ENCODE assay signal across 21 cellular contexts in the genomic region with DNA sequence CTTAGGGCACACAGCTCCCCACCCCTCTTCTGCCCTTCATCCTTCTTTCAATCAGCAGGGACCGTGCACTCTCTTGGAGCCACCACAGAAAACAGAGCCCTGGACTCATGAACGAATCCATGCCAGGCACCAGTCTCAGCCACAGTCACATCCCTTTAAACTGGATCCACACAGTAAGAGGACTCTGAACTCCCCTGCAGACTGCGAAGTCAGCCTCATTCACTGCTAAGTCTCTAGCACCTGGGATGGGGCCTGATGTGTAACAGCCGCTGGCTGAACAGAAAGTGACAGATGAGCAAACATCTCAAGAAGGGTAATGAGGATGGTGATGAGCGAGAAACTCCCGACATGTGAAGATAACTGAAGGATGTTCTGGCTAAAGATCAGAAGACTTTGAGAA. TPM values are rescaled to one million over a fixed set of nuclear protein-coding genes. Genes with fewer than 3 reads are reported as not detected.
A peak's percentile ranks its signal among the peaks of the same experiment; 100 is the strongest.
DNase-seq lines count a peak whose midpoint lies in the region; TF ChIP-seq lines count a peak whose summit lies in the region.
"Had no signal": no experiment of that assay in that cellular context is flagged by ENCODE, and none has a peak within 500 bp of the region (broad histone marks: within the 10 kb centered on the region; RNA-seq: fewer than 3 reads in every experiment).

No MANE protein-coding gene starts in this region.

- H3K27ac ChIP-seq in neural progenitor cell (no peak overlapping the region), ascending aorta (no peak overlapping the region)
- H3K27ac ChIP-seq: cardiac muscle cell, gastroesophageal sphincter, HL-60, skin epidermis had no signal

- H3K4me3 ChIP-seq in neural progenitor cell (no peak overlapping the region), ascending aorta (no peak overlapping the region)
- H3K4me3 ChIP-seq: cardiac muscle cell, dorsolateral prefrontal cortex, gastroesophageal sphincter, skin epidermis had no signal

- H2AFZ ChIP-seq in neural progenitor cell (replicated peaks) = no peak overlapping the region

- H3K4me1 Mint-ChIP-seq in brain = peaks cover 24% of the 10 kb centered on the region
- H3K4me1 Mint-ChIP-seq in neural progenitor cell = peaks cover 16% of the 10 kb centered on the region
- H3K4me1 Mint-ChIP-seq in MCF 10A (ENCODE audit: insufficient read depth, unreplicated experiment) = no peaks in the 10 kb centered on the region

- POLR2A ChIA-PET in MCF 10A (lab: Yijun Ruan, JAX) = no interaction called here

- CTCF ChIA-PET in MCF 10A (lab: Yijun Ruan, JAX) = no interaction called here

- TF ChIP-seq CTCF in GM20000 (IDR thresholded peaks at IDR 0.05; ENCODE audit: extremely low read depth, missing control alignments) (no peak), brain (conservative IDR thresholded peaks at IDR 0.05) (no peak), neural progenitor cell (IDR thresholded peaks at IDR 0.05) (no peak), MCF 10A (IDR thresholded peaks at IDR 0.05; ENCODE audit: unreplicated experiment) (no peak), ascending aorta (IDR thresholded peaks at IDR 0.05) (no peak)

- H4K20me1 ChIP-seq in neural progenitor cell (ENCODE audit: low read depth) = no peaks in the 10 kb centered on the region

- no peaks in the 10 kb centered on the region for H3K79me2 ChIP-seq in neural progenitor cell (ENCODE audit: low read depth)

- no peaks in the 10 kb centered on the region for H3F3A ChIP-seq in neural progenitor cell (ENCODE audit: low read depth)

- intact Hi-C loops in MCF 10A (cut with micrococcal nuclease) (no loop called here), ascending aorta (cut with DNase I) (no loop called here)

- H3K9ac ChIP-seq in neural progenitor cell = no peak overlapping the region

- peak overlapping the region in 3 of 5 experiments; percentile 56 to 84 (median 81) for H3K27ac Mint-ChIP-seq in brain
- H3K27ac Mint-ChIP-seq in neural progenitor cell = peak overlapping the region; percentile 19
- no peak overlapping the region for H3K27ac Mint-ChIP-seq in MCF 10A (ENCODE audit: low read depth, unreplicated experiment)
- H3K27ac Mint-ChIP-seq: B cell had no signal

- BruUV-seq in MCF 10A (replicated peaks; lab: Mats Ljungman, UMichigan) = no TSS peak

- H3K27me3 Mint-ChIP-seq in brain (no peaks in the 10 kb centered on the region), neural progenitor cell (ENCODE audit: insufficient read depth, low read depth) (no peaks in the 10 kb centered on the region), MCF 10A (ENCODE audit: insufficient read depth, unreplicated experiment) (no peaks in the 10 kb centered on the region)
- H3K27me3 Mint-ChIP-seq: B cell had no signal

- no peaks in the 10 kb centered on the region for H3K9me3 ChIP-seq in neural progenitor cell (ENCODE audit: low read depth)
- no peaks in the 10 kb centered on the region for H3K9me3 ChIP-seq in ascending aorta
- H3K9me3 ChIP-seq: gastroesophageal sphincter had no signal

- no peaks in the 10 kb centered on the region for H3K36me3 ChIP-seq in neural progenitor cell
- H3K36me3 ChIP-seq in ascending aorta = peaks cover 12 to 26% of the 10 kb centered on the region in 2 donors
- H3K36me3 ChIP-seq: cardiac muscle cell had no signal

- H3K4me3 Mint-ChIP-seq in brain (peak overlapping the region in 1 of 5 experiments; percentile 28), neural progenitor cell (peak overlapping the region; percentile 6), MCF 10A (ENCODE audit: unreplicated experiment) (no peak overlapping the region)
- H3K4me3 Mint-ChIP-seq: B cell had no signal

- DNase-seq in AG08396 (ENCODE audit: low spot score) (peak; percentile 8), GM20000 (ENCODE audit: low spot score) (peak; percentile 22), neural progenitor cell (ENCODE audit: low spot score) (no peak), MCF 10A (ENCODE audit: unreplicated experiment) (no peak), ascending aorta (ENCODE audit: low spot score in 2 of 2) (no peak), HPDE6-E6E7 (ENCODE audit: extremely low spot score) (no peak)
- DNase-seq in activated naive CD4-positive, alpha-beta T cell treated with anti-CD3 and anti-CD28 coated beads, Interleukin-2, amount 50 U/mL, for 16 hours = no peak
- DNase-seq: NCI-H2081 treated with DMSO at 0.1 percent for 48 hours; NCI-H524 treated with DMSO at 0.1 percent for 48 hours; SHP77 treated with DMSO at 0.1 percent for 48 hours; stimulated activated CD4-positive, alpha-beta T cell treated with anti-CD3 and anti-CD28 coated beads, Interleukin-2, amount 100 ng/mL, for 48 hours; substantia nigra; T-helper 9 cell had no signal

- H3K4me2 ChIP-seq in neural progenitor cell = no peak overlapping the region

- H3K36me3 Mint-ChIP-seq in brain (peaks cover 5% of the 10 kb centered on the region), neural progenitor cell (peaks cover 4% of the 10 kb centered on the region), MCF 10A (ENCODE audit: insufficient read depth, unreplicated experiment) (peaks cover 6% of the 10 kb centered on the region)

- no peaks in the 10 kb centered on the region for H3K9me3 Mint-ChIP-seq in brain
- H3K9me3 Mint-ChIP-seq in neural progenitor cell = no peaks in the 10 kb centered on the region
- no peaks in the 10 kb centered on the region for H3K9me3 Mint-ChIP-seq in MCF 10A (ENCODE audit: unreplicated experiment)

- H3K27me3 ChIP-seq in neural progenitor cell (no peaks in the 10 kb centered on the region), ascending aorta (no peaks in the 10 kb centered on the region)
- H3K27me3 ChIP-seq: cardiac muscle cell, dorsolateral prefrontal cortex, gastroesophageal sphincter had no signal

- no peaks in the 10 kb centered on the region for H3K4me1 ChIP-seq in neural progenitor cell
- H3K4me1 ChIP-seq in ascending aorta = no peaks in the 10 kb centered on the region
- H3K4me1 ChIP-seq: gastroesophageal sphincter had no signal

RNA-seq across cellular contexts. Expression of gene IQSEC3, which starts 45.8 kb away (rescaled TPM):
- polyA plus RNA-seq in brain (ENCODE audit: insufficient read depth, low read depth, low replicate concordance) = 38.6 TPM
- 0.09 and 1.0 TPM in 2 replicates for total RNA-seq in neural progenitor cell (ENCODE audit: low replicate concordance)
- total RNA-seq in MCF 10A (2022) = not detected in 2 replicates
- 0.53 TPM for total RNA-seq in ascending aorta
- total RNA-seq: myocyte had no signal

Comparison
In these comparisons a context has a peak if more than half of its experiments do, and no peak if none do; other contexts are left out.
1. DNase-seq: peak in AG08396 (single experiment) and GM20000 (single experiment); none in neural progenitor cell (single experiment), MCF 10A (single experiment), ascending aorta (0 of 2), HPDE6-E6E7 (single experiment) and activated naive CD4-positive, alpha-beta T cell treated with anti-CD3 and anti-CD28 coated beads, Interleukin-2, amount 50 U/mL, for 16 hours (single experiment).